Comparison of ENCODE assay signal across 19 cellular contexts in the genomic region with DNA sequence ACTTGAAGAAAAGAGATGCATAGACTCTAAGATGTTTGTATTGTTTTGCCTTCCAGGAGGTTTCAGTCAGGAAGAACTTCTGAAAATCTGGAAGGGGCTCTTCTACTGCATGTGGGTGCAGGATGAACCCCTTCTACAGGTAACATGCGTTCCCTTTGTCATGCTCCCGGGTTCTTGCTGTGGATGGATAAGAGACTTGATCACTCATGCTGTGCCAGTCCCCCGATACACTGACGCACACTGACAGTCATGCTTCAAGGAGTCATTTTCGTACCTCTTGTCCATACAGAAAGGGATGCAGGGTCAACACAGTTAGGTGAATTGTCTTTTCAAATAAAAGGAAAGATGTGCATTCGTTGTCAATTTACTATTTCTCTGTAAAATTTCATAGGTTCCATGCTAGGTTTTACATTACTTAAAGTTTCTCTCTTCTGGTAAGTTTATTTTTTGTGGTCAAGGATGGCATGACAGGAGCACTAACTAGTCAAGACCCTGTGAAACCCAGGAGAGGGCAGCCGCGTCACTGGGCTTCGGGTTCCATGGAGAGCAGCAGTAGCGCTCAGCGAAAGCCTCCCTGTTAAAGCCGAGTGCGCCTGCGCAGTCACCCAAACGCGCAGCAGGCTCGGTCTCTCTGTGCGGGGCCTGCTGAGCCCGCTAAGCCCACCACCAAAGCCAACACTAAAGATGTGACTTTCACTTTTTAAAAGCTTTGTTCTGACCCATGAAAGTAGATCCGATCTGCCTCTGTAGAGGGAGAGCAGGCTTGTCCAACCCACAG. TPM values are rescaled to one million over a fixed set of nuclear protein-coding genes. Genes with fewer than 3 reads are reported as not detected.
A peak's percentile ranks its signal among the peaks of the same experiment; 100 is the strongest.
DNase-seq lines count a peak whose midpoint lies in the region; ATAC-seq, FAIRE-seq and TF ChIP-seq lines count a peak whose summit lies in the region.
"Had no signal": no experiment of that assay in that cellular context is flagged by ENCODE, and none has a peak within 500 bp of the region (broad histone marks: within the 10 kb centered on the region; RNA-seq: fewer than 3 reads in every experiment).

No MANE protein-coding gene starts in this region.

- H3K4ac ChIP-seq in H1 (replicated peaks; ENCODE audit: insufficient read length, low read depth, low read length), result no peak overlapping the region

- H3K36me3 ChIP-seq in H1 (ENCODE audit: control insufficient read depth in 2 of 4, insufficient read depth in 4 of 4, low read length in 3 of 4) (peaks cover 5 to 40% (median 16%) of the 10 kb centered on the region in 4 experiments; a peak in 7 of 8 replicates), neural progenitor cell (no peaks in the 10 kb centered on the region), brain microvascular endothelial cell (replicated peaks) (peaks cover 24% of the 10 kb centered on the region)

- H3K23ac ChIP-seq in H1 (ENCODE audit: insufficient read length), result no peak overlapping the region

- H2AK5ac ChIP-seq in H1 (ENCODE audit: low read depth, low read length), result no peak overlapping the region

- H3F3A ChIP-seq in neural progenitor cell (ENCODE audit: low read depth), result peaks cover 4% of the 10 kb centered on the region

- DNase-seq in activated T-cell treated with anti-CD3 and anti-CD28 coated beads, Interleukin-2, amount 50 U/mL, for 72 hours, result no peak
- DNase-seq in activated T-cell treated with anti-CD3 and anti-CD28 coated beads, Interleukin-2, amount 50 U/mL, for 4 hours, result no peak
- DNase-seq in T-helper 17 cell (no peak), H1 (ENCODE audit: low read depth in 1 of 2, low spot score in 2 of 2) (no peak), neural progenitor cell (ENCODE audit: low spot score) (no peak), brain microvascular endothelial cell (no peak), left lobe of liver (ENCODE audit: low spot score) (no peak)
- DNase-seq: DMS153, DND-41, MM.1S, NCI-H1694 treated with DMSO at 0.1 percent for 48 hours, NCI-H2081, NCI-H2227 treated with DMSO at 0.1 percent for 48 hours, NCI-H69, SHP77 had no signal

- peak overlapping the region; percentile 58 for H3K27ac Mint-ChIP-seq in activated T-cell treated with anti-CD3 and anti-CD28 coated beads, Interleukin-2, amount 50 U/mL, for 72 hours
- H3K27ac Mint-ChIP-seq in T-helper 17 cell (peak overlapping the region; percentile 27), neural progenitor cell (peak overlapping the region; percentile 81)

- H3K14ac ChIP-seq in H1 (ENCODE audit: insufficient read length), result no peak overlapping the region

- CTCF ChIA-PET in H1 (lab: Charles Lee; ENCODE audit: partially characterized antibody), result interaction anchor here (0.9 to 1.3 kb wide), 2 partner anchors 58 to 119 kb away, joined by 3 read pairs; no protein-coding TSS in a partner anchor

- TF ChIP-seq RAD21 in H1 (IDR thresholded peaks at IDR 0.05 in 1 of 2, conservative IDR thresholded peaks at IDR 0.05 in 1 of 2; ENCODE audit: low read depth in 2 of 2, low read length in 2 of 2), result no peak

- H3K79me1 ChIP-seq in H1 (ENCODE audit: low read depth, low read length), result peaks cover 6% of the 10 kb centered on the region

- no peaks in the 10 kb centered on the region for H3K9me3 ChIP-seq in T-helper 17 cell (ENCODE audit: control insufficient read depth, low read length, poor library complexity, severe bottlenecking)
- no peaks in the 10 kb centered on the region for H3K9me3 ChIP-seq in H1 (ENCODE audit: insufficient read depth in 2 of 2, low read depth in 1 of 2, low read length in 1 of 2)
- H3K9me3 ChIP-seq in neural progenitor cell (ENCODE audit: low read depth), result no peaks in the 10 kb centered on the region

- no peak overlapping the region for H3K9ac ChIP-seq in H1 (replicated peaks in 1 of 4; ENCODE audit: extremely low read depth in 1 of 4, low read depth in 3 of 4, low read length in 3 of 4)
- no peak overlapping the region for H3K9ac ChIP-seq in neural progenitor cell
- H3K9ac ChIP-seq: KMS-11 had no signal

- H3K27ac ChIP-seq in H1 (ENCODE audit: low read depth, low read length) (no peak overlapping the region), neural progenitor cell (no peak overlapping the region), brain microvascular endothelial cell (no peak overlapping the region)
- H3K27ac ChIP-seq: KMS-11 had no signal

- no peak overlapping the region for H2BK5ac ChIP-seq in H1 (ENCODE audit: low read depth, low read length)

- no peak for ATAC-seq in activated T-cell treated with anti-CD3 and anti-CD28 coated beads, Interleukin-2, amount 50 U/mL, for 72 hours (replicated peaks in 1 of 2)
- ATAC-seq in activated T-cell treated with anti-CD3 and anti-CD28 coated beads, Interleukin-2, amount 50 U/mL, for 4 hours, result no peak
- no peak for ATAC-seq in T-helper 17 cell
- no peak for ATAC-seq in left lobe of liver
- ATAC-seq: HCT116 had no signal

- H3K9me3 Mint-ChIP-seq in activated T-cell treated with anti-CD3 and anti-CD28 coated beads, Interleukin-2, amount 50 U/mL, for 72 hours, result peaks cover 2% of the 10 kb centered on the region in 2 donors
- peaks cover 4% of the 10 kb centered on the region for H3K9me3 Mint-ChIP-seq in activated T-cell treated with anti-CD3 and anti-CD28 coated beads, Interleukin-2, amount 50 U/mL, for 4 hours
- H3K9me3 Mint-ChIP-seq in neural progenitor cell, result no peaks in the 10 kb centered on the region

- no peak overlapping the region for H2BK20ac ChIP-seq in H1 (ENCODE audit: low read length)

- H4K91ac ChIP-seq in H1 (replicated peaks; ENCODE audit: insufficient read length, low read length), result no peak overlapping the region

- H3K27me3 ChIP-seq in H1 (replicated peaks in 1 of 4; ENCODE audit: control insufficient read depth in 3 of 4, extremely low read depth in 1 of 4, insufficient read depth in 3 of 4, low read length in 3 of 4), result no peaks in the 10 kb centered on the region
- no peaks in the 10 kb centered on the region for H3K27me3 ChIP-seq in neural progenitor cell
- H3K27me3 ChIP-seq in brain microvascular endothelial cell (replicated peaks), result no peaks in the 10 kb centered on the region

- POLR2A ChIA-PET in H1 (lab: Charles Lee; ENCODE audit: partially characterized antibody), result interaction anchor here (1.3 to 2.8 kb wide), 2 partner anchors 10 to 20 kb away, joined by 4 to 7 read pairs; no protein-coding TSS in a partner anchor

- no peak overlapping the region for H2BK120ac ChIP-seq in H1 (replicated peaks; ENCODE audit: low read depth, low read length)

- in situ Hi-C loops in brain microvascular endothelial cell (cut with HindIII; ENCODE audit: low pct_ligation_motif_present, low sequenced_read_pairs), result no loop called here

- no peak for TF ChIP-seq POLR2A in H1 (IDR thresholded peaks at IDR 0.05; ENCODE audit: control extremely low read depth in 1 of 2, low read depth in 2 of 2, low read length in 2 of 2)

- H3K18ac ChIP-seq in H1 (ENCODE audit: extremely low read depth, low read length), result no peak overlapping the region

- peaks cover 13 to 63% of the 10 kb centered on the region in 2 experiments for H3K79me2 ChIP-seq in H1 (ENCODE audit: control insufficient read depth in 1 of 2, insufficient read depth in 2 of 2, low read length in 2 of 2)
- H3K79me2 ChIP-seq in neural progenitor cell (ENCODE audit: low read depth), result peaks cover 58% of the 10 kb centered on the region

- H4K20me1 ChIP-seq in H1 (replicated peaks in 1 of 2; ENCODE audit: control insufficient read depth in 1 of 2, insufficient read depth in 2 of 2, low read length in 2 of 2), result peaks cover 4 to 7% of the 10 kb centered on the region in 2 experiments
- peaks cover 23% of the 10 kb centered on the region for H4K20me1 ChIP-seq in neural progenitor cell (ENCODE audit: low read depth)

- no peaks in the 10 kb centered on the region for H3K23me2 ChIP-seq in H1 (ENCODE audit: low read depth, low read length)

- no peak for FAIRE-seq in H1 (lab: Jason Lieb, UNC)
- FAIRE-seq: GM18507 had no signal

- H3K4me1 ChIP-seq in H1 (replicated peaks in 1 of 4; ENCODE audit: control insufficient read depth in 3 of 4, insufficient read depth in 4 of 4, low read length in 3 of 4) (peaks cover 0 to 5% (median 4%) of the 10 kb centered on the region in 4 experiments; a peak in 4 of 7 replicates), neural progenitor cell (peaks cover 4% of the 10 kb centered on the region)

- H4K8ac ChIP-seq in H1 (ENCODE audit: extremely low read depth, insufficient read depth, low read length), result no peak overlapping the region

- TF ChIP-seq EP300 in H1 (IDR thresholded peaks at IDR 0.05; ENCODE audit: borderline replicate concordance in 1 of 2, low read depth in 2 of 2, low read length in 2 of 2), result no peak

- H2AFZ ChIP-seq in H1 (ENCODE audit: low read length) (no peak overlapping the region), neural progenitor cell (replicated peaks) (no peak overlapping the region)

- H2BK12ac ChIP-seq in H1 (ENCODE audit: low read depth, low read length), result no peak overlapping the region

- H3K4me3 ChIP-seq in H1 (ENCODE audit: extremely low read depth in 1 of 4, insufficient read depth in 2 of 4, low read depth in 3 of 4, low read length in 4 of 4), result no peak overlapping the region
- no peak overlapping the region for H3K4me3 ChIP-seq in neural progenitor cell
- no peak overlapping the region for H3K4me3 ChIP-seq in brain microvascular endothelial cell (ENCODE audit: low read depth, low read length)

- H3K56ac ChIP-seq in H1 (replicated peaks; ENCODE audit: insufficient read length, low read depth, low read length), result no peak overlapping the region

- no peak overlapping the region for H3K4me3 Mint-ChIP-seq in activated T-cell treated with anti-CD3 and anti-CD28 coated beads, Interleukin-2, amount 50 U/mL, for 72 hours
- H3K4me3 Mint-ChIP-seq in activated T-cell treated with anti-CD3 and anti-CD28 coated beads, Interleukin-2, amount 50 U/mL, for 4 hours, result no peak overlapping the region
- H3K4me3 Mint-ChIP-seq in T-helper 17 cell, result no peak overlapping the region
- H3K4me3 Mint-ChIP-seq in neural progenitor cell, result no peak overlapping the region
- H3K4me3 Mint-ChIP-seq: IgD-negative memory B cell had no signal

- H3K36me3 Mint-ChIP-seq in activated T-cell treated with anti-CD3 and anti-CD28 coated beads, Interleukin-2, amount 50 U/mL, for 72 hours (ENCODE audit: insufficient read depth in 2 of 2), result peaks cover 16 to 37% of the 10 kb centered on the region in 2 donors
- H3K36me3 Mint-ChIP-seq in activated T-cell treated with anti-CD3 and anti-CD28 coated beads, Interleukin-2, amount 50 U/mL, for 4 hours (ENCODE audit: insufficient read depth), result peaks cover 36% of the 10 kb centered on the region
- H3K36me3 Mint-ChIP-seq in T-helper 17 cell (ENCODE audit: low read depth), result peaks cover 11% of the 10 kb centered on the region
- H3K36me3 Mint-ChIP-seq in neural progenitor cell, result peaks cover 29% of the 10 kb centered on the region

- H4K5ac ChIP-seq in H1 (ENCODE audit: insufficient read length, low read depth, low read length), result no peak overlapping the region

- peaks cover 32% of the 10 kb centered on the region for H3K4me1 Mint-ChIP-seq in activated T-cell treated with anti-CD3 and anti-CD28 coated beads, Interleukin-2, amount 50 U/mL, for 72 hours (ENCODE audit: low read depth)
- peaks cover 22% of the 10 kb centered on the region for H3K4me1 Mint-ChIP-seq in activated T-cell treated with anti-CD3 and anti-CD28 coated beads, Interleukin-2, amount 50 U/mL, for 4 hours (ENCODE audit: low read depth)
- H3K4me1 Mint-ChIP-seq in T-helper 17 cell (peaks cover 17% of the 10 kb centered on the region), neural progenitor cell (no peaks in the 10 kb centered on the region)

- no peak for TF ChIP-seq CTCF in H1 (IDR thresholded peaks at IDR 0.05; ENCODE audit: control extremely low read depth in 1 of 3, insufficient read depth in 1 of 3, low read depth in 1 of 3, low read length in 3 of 3)
- no peak for TF ChIP-seq CTCF in neural progenitor cell (IDR thresholded peaks at IDR 0.05)
- TF ChIP-seq CTCF in brain microvascular endothelial cell (IDR thresholded peaks at IDR 0.05; ENCODE audit: low read depth, low read length, missing control alignments), result no peak

- H3K4me2 ChIP-seq in H1 (ENCODE audit: insufficient read depth in 1 of 2, low read depth in 2 of 2, low read length in 2 of 2) (no peak overlapping the region), neural progenitor cell (no peak overlapping the region)
- H3K4me2 ChIP-seq: KMS-11 had no signal

- no peaks in the 10 kb centered on the region for H3K27me3 Mint-ChIP-seq in activated T-cell treated with anti-CD3 and anti-CD28 coated beads, Interleukin-2, amount 50 U/mL, for 72 hours (ENCODE audit: low read depth)
- H3K27me3 Mint-ChIP-seq in activated T-cell treated with anti-CD3 and anti-CD28 coated beads, Interleukin-2, amount 50 U/mL, for 4 hours (ENCODE audit: low read depth), result no peaks in the 10 kb centered on the region
- no peaks in the 10 kb centered on the region for H3K27me3 Mint-ChIP-seq in T-helper 17 cell
- no peaks in the 10 kb centered on the region for H3K27me3 Mint-ChIP-seq in neural progenitor cell (ENCODE audit: insufficient read depth, low read depth)
- H3K27me3 Mint-ChIP-seq: IgD-negative memory B cell had no signal

- H2BK15ac ChIP-seq in H1 (ENCODE audit: low read length), result no peak overlapping the region

- WGBS in H1 (ENCODE audit: extremely low coverage in 1 of 2, insufficient coverage in 1 of 2, insufficient read length in 1 of 2, insufficient replicate concordance in 2 of 2, low coverage in 1 of 2, low lambda C conversion rate in 2 of 2, missing lambda C conversion rate in 1 of 2), 2 experiments, result 91% methylated on average over 20 of the region's 20 CpGs; no CpG with 5 or more reads in 1 of the 2 experiments

RNA-seq across cellular contexts. Expression of gene RRP1B, which starts 10.7 kb away (rescaled TPM):
- total RNA-seq in activated T-cell treated with anti-CD3 and anti-CD28 coated beads, Interleukin-2, amount 50 U/mL, for 72 hours, result 10 to 100 TPM; 52.6 to 62.0 TPM
- 100 to 1,000 TPM; 106 to 132 (median 115) TPM for total RNA-seq in activated T-cell treated with anti-CD3 and anti-CD28 coated beads, Interleukin-2, amount 50 U/mL, for 4 hours
- 10 to 100 TPM; 30.3 to 30.6 TPM for total RNA-seq in T-helper 17 cell
- total RNA-seq in H1 (2021; fragmentation: NEBNext Ultra II Directional; extraction: Animal tissue kit (Norgen Biotek cat#: 25700)), result 96.7 and 97.3 TPM in 2 replicates
- polyA plus RNA-seq in H1 (2011; rRNA removed), result 25.8 and 27.0 TPM in 2 replicates
- polyA plus RNA-seq in H1 (2011; cell fraction: cytosol; rRNA removed), result 26.8 TPM
- 33.9 TPM for polyA plus RNA-seq in H1 (2011; cell fraction: nucleus; rRNA removed)
- polyA plus RNA-seq in H1 (2012, experiment 1 of 2), result 43.2 to 52.8 TPM (median 48.2 TPM) in 4 replicates
- polyA plus RNA-seq in H1 (2012, experiment 2 of 2), result 12.0 TPM
- polyA plus RNA-seq in H1 (2013, experiment 1 of 2), result 49.1 TPM
- 49.5 TPM for polyA plus RNA-seq in H1 (2013, experiment 2 of 2)
- polyA minus RNA-seq in H1 (2011; rRNA and poly(A)+ RNA removed), result 42.4 and 47.6 TPM in 2 replicates
- 38.3 TPM for polyA minus RNA-seq in H1 (2011; cell fraction: cytosol; rRNA and poly(A)+ RNA removed)
- polyA minus RNA-seq in H1 (2011; cell fraction: nucleus; rRNA and poly(A)+ RNA removed), result 28.8 TPM
- 45.0 TPM in 2 replicates for total RNA-seq in neural progenitor cell (ENCODE audit: low replicate concordance)
- 7.7 TPM for total RNA-seq in left lobe of liver

RNA-seq across cellular contexts. Expression of gene HSF2BP, which starts 10.7 kb away (rescaled TPM):
- total RNA-seq in activated T-cell treated with anti-CD3 and anti-CD28 coated beads, Interleukin-2, amount 50 U/mL, for 72 hours, result 1 to 10 TPM; 1.3 to 1.9 TPM
- total RNA-seq in activated T-cell treated with anti-CD3 and anti-CD28 coated beads, Interleukin-2, amount 50 U/mL, for 4 hours, result 1 to 10 TPM; 1.7 to 2.1 (median 1.9) TPM
- total RNA-seq in T-helper 17 cell (under 1 TPM; 0.20 to 0.37 TPM), neural progenitor cell (ENCODE audit: low replicate concordance) (0.71 and 1.1 TPM in 2 replicates), left lobe of liver (0.20 TPM)
- total RNA-seq in H1 (2021; fragmentation: NEBNext Ultra II Directional; extraction: Animal tissue kit (Norgen Biotek cat#: 25700)), result 0.71 and 0.93 TPM in 2 replicates
- 0.51 and 0.52 TPM in 2 replicates for polyA plus RNA-seq in H1 (2011; rRNA removed)
- 0.83 TPM for polyA plus RNA-seq in H1 (2011; cell fraction: cytosol; rRNA removed)
- polyA plus RNA-seq in H1 (2011; cell fraction: nucleus; rRNA removed), result 0.76 TPM
- 0.50 to 0.85 TPM (median 0.63 TPM) in 4 replicates for polyA plus RNA-seq in H1 (2012, experiment 1 of 2)
- polyA plus RNA-seq in H1 (2012, experiment 2 of 2), result 0.30 TPM
- 0.43 TPM for polyA plus RNA-seq in H1 (2013, experiment 1 of 2)
- 0.46 TPM for polyA plus RNA-seq in H1 (2013, experiment 2 of 2)
- polyA minus RNA-seq in H1 (2011; rRNA and poly(A)+ RNA removed), result 0.68 and 1.1 TPM in 2 replicates
- polyA minus RNA-seq in H1 (2011; cell fraction: cytosol; rRNA and poly(A)+ RNA removed), result 1.2 TPM
- polyA minus RNA-seq in H1 (2011; cell fraction: nucleus; rRNA and poly(A)+ RNA removed), result 2.4 TPM

RNA-seq across cellular contexts. Expression of gene PDXK, which starts 48.9 kb away (rescaled TPM):
- 10 to 100 TPM; 87.9 to 99.5 TPM for total RNA-seq in activated T-cell treated with anti-CD3 and anti-CD28 coated beads, Interleukin-2, amount 50 U/mL, for 72 hours
- 100 to 1,000 TPM; 101 to 114 (median 106) TPM for total RNA-seq in activated T-cell treated with anti-CD3 and anti-CD28 coated beads, Interleukin-2, amount 50 U/mL, for 4 hours
- 100 to 1,000 TPM in 1 of 2 donors, 10 to 100 TPM in 1; 93.1 to 106 TPM for total RNA-seq in T-helper 17 cell
- total RNA-seq in H1 (2021; fragmentation: NEBNext Ultra II Directional; extraction: Animal tissue kit (Norgen Biotek cat#: 25700)), result 112 and 116 TPM in 2 replicates
- 78.0 and 98.0 TPM in 2 replicates for polyA plus RNA-seq in H1 (2011; rRNA removed)
- polyA plus RNA-seq in H1 (2011; cell fraction: cytosol; rRNA removed), result 101 TPM
- polyA plus RNA-seq in H1 (2011; cell fraction: nucleus; rRNA removed), result 89.3 TPM
- 67.6 to 101 TPM (median 96.1 TPM) in 4 replicates for polyA plus RNA-seq in H1 (2012, experiment 1 of 2)
- polyA plus RNA-seq in H1 (2012, experiment 2 of 2), result 57.4 TPM
- polyA plus RNA-seq in H1 (2013, experiment 1 of 2), result 51.4 TPM
- polyA plus RNA-seq in H1 (2013, experiment 2 of 2), result 46.9 TPM
- polyA minus RNA-seq in H1 (2011; rRNA and poly(A)+ RNA removed), result 109 and 120 TPM in 2 replicates
- polyA minus RNA-seq in H1 (2011; cell fraction: cytosol; rRNA and poly(A)+ RNA removed), result 67.0 TPM
- polyA minus RNA-seq in H1 (2011; cell fraction: nucleus; rRNA and poly(A)+ RNA removed), result 33.6 TPM
- total RNA-seq in neural progenitor cell (ENCODE audit: low replicate concordance), result 43.3 and 54.0 TPM in 2 replicates
- 61.1 TPM for total RNA-seq in left lobe of liver

Comparison
In these comparisons a context has a peak if more than half of its experiments do, and no peak if none do; other contexts are left out.
1. H3K27ac Mint-ChIP-seq: peak in every context shown above with its lines; median percentile 81 in neural progenitor cell; 58 in activated T-cell treated with anti-CD3 and anti-CD28 coated beads, Interleukin-2, amount 50 U/mL, for 72 hours; 27 in T-helper 17 cell.